ENCODE assay signal across 13 cellular contexts in the genomic region with DNA sequence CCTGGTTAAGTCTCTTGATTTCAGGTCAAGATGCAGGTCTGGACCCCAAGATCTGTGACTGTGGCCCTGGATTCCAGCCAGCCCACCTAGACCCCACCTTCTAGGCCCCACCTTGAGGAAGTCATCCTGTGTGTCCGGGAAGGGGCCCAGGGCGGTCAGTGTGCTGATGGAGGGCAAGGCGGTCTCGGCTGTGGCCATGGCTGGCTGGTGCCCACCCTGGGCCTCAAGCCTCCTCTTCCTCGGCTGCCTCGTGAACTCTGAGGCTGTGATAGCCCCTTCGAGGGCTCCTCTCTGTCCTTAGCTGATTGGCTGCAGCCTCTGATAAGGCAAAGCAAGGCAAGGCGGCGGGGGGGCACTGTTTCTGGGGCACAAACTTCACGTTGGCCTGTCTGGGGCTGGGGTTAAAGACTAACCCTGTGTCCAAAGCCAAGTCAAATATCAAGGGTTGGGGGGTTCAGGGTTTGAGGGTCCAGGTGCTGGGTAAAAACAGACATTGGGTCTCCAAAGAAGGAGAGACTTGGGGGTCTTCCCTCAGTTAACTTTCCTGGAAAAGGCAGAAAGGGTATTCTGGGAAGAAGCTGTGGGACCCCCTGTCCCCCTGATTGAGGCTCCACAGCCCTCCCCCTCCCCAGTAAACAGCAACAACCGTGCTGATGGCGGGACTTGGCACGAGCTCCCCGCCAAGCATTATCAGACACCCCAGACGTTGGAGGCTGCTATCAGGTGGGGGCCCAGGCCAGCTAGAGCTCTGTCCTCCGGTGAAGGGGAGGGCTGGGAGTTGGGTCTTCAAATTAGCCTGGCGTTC. TPM values are rescaled to one million over a fixed set of nuclear protein-coding genes. Genes with fewer than 3 reads are reported as not detected.
DNase-seq lines count a peak whose midpoint lies in the region; ATAC-seq and TF ChIP-seq lines count a peak whose summit lies in the region.
"Had no signal": no experiment of that assay in that cellular context is flagged by ENCODE, and none has a peak within 500 bp of the region (broad histone marks: within the 10 kb centered on the region; RNA-seq: fewer than 3 reads in every experiment).

Gene KLF1 (minus strand): TSS at position 259 of the 805 bp plus-strand sequence. CDS start 61 bp downstream, at position 198.

- H3K9me2 ChIP-seq in hepatocyte (replicated peaks; ENCODE audit: insufficient read depth) = no peaks in the 10 kb centered on the region

- no peaks in the 10 kb centered on the region for H3K27me3 Mint-ChIP-seq in activated CD4-positive, alpha-beta T cell treated with anti-CD3 and anti-CD28 coated beads for 36 hours

- intact Hi-C loops in activated CD4-positive, alpha-beta T cell treated with anti-CD3 and anti-CD28 coated beads for 36 hours (cut with DNase I, micrococcal nuclease) = loop anchor here in 1 of 2 experiments (5.0 kb wide), 1 partner anchor 210 kb away; no protein-coding TSS in a partner anchor

- in situ Hi-C loops in GM13977 (cut with MboI; ENCODE audit: low pct_unique_long_range_greater_than_20kb, low sequenced_read_pairs, unreplicated experiment) = no loop called here

- H3K4me3 ChIP-seq in WERI-Rb-1 (ENCODE audit: low read depth, low read length) (peak within 1 kb of the TSS; percentile 55), hepatocyte (no peak within 1 kb of the TSS), smooth muscle cell (no peak within 1 kb of the TSS)
- H3K4me3 ChIP-seq: MG63 had no signal

- no peak for ATAC-seq in activated CD4-positive, alpha-beta T cell treated with anti-CD3 and anti-CD28 coated beads for 36 hours
- ATAC-seq in HG02642 (IDR thresholded peaks at IDR 0.05; ENCODE audit: poor library complexity, unreplicated experiment) = no peak
- ATAC-seq: Panc1, pancreas had no signal

- H3K4me1 Mint-ChIP-seq in activated CD4-positive, alpha-beta T cell treated with anti-CD3 and anti-CD28 coated beads for 36 hours = peaks cover 29% of the 10 kb centered on the region

- H3K36me3 ChIP-seq in WERI-Rb-1 = no peaks in the 10 kb centered on the region
- no peaks in the 10 kb centered on the region for H3K36me3 ChIP-seq in hepatocyte (replicated peaks; ENCODE audit: insufficient read depth, low read depth)
- no peaks in the 10 kb centered on the region for H3K36me3 ChIP-seq in smooth muscle cell (ENCODE audit: low read depth)
- H3K36me3 ChIP-seq: MG63, pancreas had no signal

- TF ChIP-seq CTCF in WERI-Rb-1 (IDR thresholded peaks at IDR 0.05; ENCODE audit: low read depth, low read length) = no peak
- TF ChIP-seq CTCF in hepatocyte (IDR thresholded peaks at IDR 0.05; ENCODE audit: poor library complexity) = no peak
- no peak for TF ChIP-seq CTCF in smooth muscle cell (IDR thresholded peaks at IDR 0.05; ENCODE audit: borderline replicate concordance, insufficient read depth, poor library complexity, severe bottlenecking)
- no peak for TF ChIP-seq CTCF in GM13977 (IDR thresholded peaks at IDR 0.05; ENCODE audit: extremely low read depth, insufficient read depth, missing control alignments)

- H3K9me3 Mint-ChIP-seq in activated CD4-positive, alpha-beta T cell treated with anti-CD3 and anti-CD28 coated beads for 36 hours (ENCODE audit: low read depth) = peaks cover 4% of the 10 kb centered on the region

- H3K79me2 ChIP-seq in hepatocyte (peaks cover 8% of the 10 kb centered on the region), smooth muscle cell (ENCODE audit: low read depth) (no peaks in the 10 kb centered on the region)

- no peaks in the 10 kb centered on the region for H4K20me1 ChIP-seq in hepatocyte (ENCODE audit: insufficient read depth, poor library complexity, severe bottlenecking)
- H4K20me1 ChIP-seq in smooth muscle cell (ENCODE audit: low read depth) = no peaks in the 10 kb centered on the region

- H3K27me3 ChIP-seq in WERI-Rb-1 (ENCODE audit: insufficient read depth, low read depth, severe bottlenecking) (no peaks in the 10 kb centered on the region), hepatocyte (peaks cover 34% of the 10 kb centered on the region), smooth muscle cell (ENCODE audit: low read depth) (peaks cover 18% of the 10 kb centered on the region)
- H3K27me3 ChIP-seq: pancreas had no signal

- H3K4me2 ChIP-seq in hepatocyte (peak within 1 kb of the TSS; percentile 92), smooth muscle cell (peak within 1 kb of the TSS; percentile 84)

- H2AFZ ChIP-seq in hepatocyte (peak within 1 kb of the TSS; percentile 56), smooth muscle cell (ENCODE audit: low read depth) (no peak within 1 kb of the TSS)

- CTCF ChIA-PET in activated CD4-positive, alpha-beta T cell treated with anti-CD3 and anti-CD28 coated beads for 36 hours (lab: Charles Lee) = interaction anchor here (0.6 to 0.9 kb wide), 3 partner anchors 39 to 206 kb away, joined by 3 read pairs; no protein-coding TSS in a partner anchor

- H3K4me1 ChIP-seq in hepatocyte (ENCODE audit: insufficient read depth) = peaks cover 5% of the 10 kb centered on the region
- no peaks in the 10 kb centered on the region for H3K4me1 ChIP-seq in smooth muscle cell (ENCODE audit: low read depth)

- no peak within 1 kb of the TSS for H3K9ac ChIP-seq in smooth muscle cell (ENCODE audit: low read depth)

- no peak for DNase-seq in activated CD4-positive, alpha-beta T cell treated with anti-CD3 and anti-CD28 coated beads for 36 hours
- no peak for DNase-seq in activated CD4-positive, alpha-beta T cell treated with anti-CD3 and anti-CD28 coated beads, Interleukin-2, amount 50 U/mL, for 1 hour
- DNase-seq in WERI-Rb-1 = no peak
- DNase-seq in hepatocyte (ENCODE audit: low spot score) = no peak
- no peak for DNase-seq in smooth muscle cell (lab: John Stamatoyannopoulos, UW; ENCODE audit: unreplicated experiment)
- DNase-seq in GM13977 (ENCODE audit: low spot score) = no peak
- no peak for DNase-seq in NCI-H2196 (lab: John Stamatoyannopoulos, UW; ENCODE audit: unreplicated experiment)
- DNase-seq: hypothalamus, MG63 had no signal

- peak within 1 kb of the TSS; percentile 37 for H3K4me3 Mint-ChIP-seq in activated CD4-positive, alpha-beta T cell treated with anti-CD3 and anti-CD28 coated beads for 36 hours

- no peak within 1 kb of the TSS for H3K27ac ChIP-seq in WERI-Rb-1
- H3K27ac ChIP-seq in hepatocyte = no peak within 1 kb of the TSS
- H3K27ac ChIP-seq in smooth muscle cell (ENCODE audit: low read depth) = no peak within 1 kb of the TSS

- no peaks in the 10 kb centered on the region for H3F3A ChIP-seq in smooth muscle cell (ENCODE audit: low read depth)

- H3K9me3 ChIP-seq in WERI-Rb-1 (ENCODE audit: severe bottlenecking) = peaks cover 6% of the 10 kb centered on the region
- no peaks in the 10 kb centered on the region for H3K9me3 ChIP-seq in hepatocyte (ENCODE audit: low read depth)
- no peaks in the 10 kb centered on the region for H3K9me3 ChIP-seq in smooth muscle cell (replicated peaks; ENCODE audit: low read depth)
- H3K9me3 ChIP-seq: pancreas had no signal

- 77% methylated on average over 17 of the region's 17 CpGs for WGBS in hepatocyte (ENCODE audit: low lambda C conversion rate, missing lambda C conversion rate)
- 76% methylated on average over 17 of the region's 17 CpGs for WGBS in smooth muscle cell (ENCODE audit: low lambda C conversion rate)

- H3K36me3 Mint-ChIP-seq in activated CD4-positive, alpha-beta T cell treated with anti-CD3 and anti-CD28 coated beads for 36 hours (ENCODE audit: low read depth) = peaks cover 4% of the 10 kb centered on the region

- POLR2A ChIA-PET in activated CD4-positive, alpha-beta T cell treated with anti-CD3 and anti-CD28 coated beads for 36 hours (lab: Charles Lee) = no interaction called here

- no peak within 1 kb of the TSS for H3K27ac Mint-ChIP-seq in activated CD4-positive, alpha-beta T cell treated with anti-CD3 and anti-CD28 coated beads for 36 hours

RNA-seq across cellular contexts. Expression of gene KLF1, which starts in this region (rescaled TPM):
- total RNA-seq in activated CD4-positive, alpha-beta T cell treated with anti-CD3 and anti-CD28 coated beads for 36 hours = under 1 TPM; 0.18 to 0.37 TPM
- 0.37 TPM in 1 of 2 replicates, not detected in the other for total RNA-seq in hepatocyte
- polyA plus RNA-seq in hepatocyte = not detected in 2 replicates
- total RNA-seq in smooth muscle cell = not detected in 2 replicates
- polyA plus RNA-seq in smooth muscle cell = 0.09 TPM in 1 of 2 replicates, not detected in the other
- total RNA-seq: A172 had no signal
- polyA plus RNA-seq: pancreas had no signal
